In genomic region chr17:6796017-6796886, GRCh38 we compare ENCODE assay signal across 1 cellular context.
TF ChIP-seq lines count a peak whose summit lies in the region.

No MANE protein-coding gene starts in this region.

TF ChIP-seq in HepG2, 621 proteins besides CTCF, POLR2A, EP300 and RAD21 (continued from another document and continues in another):
- no peak for TF ChIP-seq ZNF646 (CRISPR knock-in tag; IDR thresholded peaks at IDR 0.05)
- TF ChIP-seq FOSL2 (CRISPR knock-in tag; IDR thresholded peaks at IDR 0.05) = no peak
- TF ChIP-seq SOX13 (IDR thresholded peaks at IDR 0.05) = no peak
- TF ChIP-seq SOX13 (CRISPR knock-in tag; conservative IDR thresholded peaks at IDR 0.05 in 1 of 2, IDR thresholded peaks at IDR 0.05 in 1 of 2) = peak in 1 of 2 experiments; percentile 84; a peak in 2 of 4 replicates
- TF ChIP-seq ZNF580 (CRISPR knock-in tag; IDR thresholded peaks at IDR 0.05; ENCODE audit: borderline replicate concordance, low read depth) = no peak
- TF ChIP-seq FOXO1 (CRISPR knock-in tag; IDR thresholded peaks at IDR 0.05) = peak; percentile 58; the same call in 1 of the 2 replicates
- TF ChIP-seq THAP9 (CRISPR knock-in tag; IDR thresholded peaks at IDR 0.05; ENCODE audit: borderline replicate concordance) = no peak
- TF ChIP-seq ZMAT3 (CRISPR knock-in tag; conservative IDR thresholded peaks at IDR 0.05) = no peak; the same call in 1 of the 2 replicates
- TF ChIP-seq ZNF543 (CRISPR knock-in tag; IDR thresholded peaks at IDR 0.05) = no peak
- no peak; a peak in 1 of 4 replicates for TF ChIP-seq HMGXB4 (CRISPR knock-in tag; IDR thresholded peaks at IDR 0.05; ENCODE audit: borderline replicate concordance in 1 of 2, low read depth in 1 of 2)
- TF ChIP-seq POLR2AphosphoS2 (IDR thresholded peaks at IDR 0.05; ENCODE audit: low read depth, low read length) = no peak
- TF ChIP-seq ELF1 (CRISPR knock-in tag; IDR thresholded peaks at IDR 0.05) = no peak
- TF ChIP-seq, protein P1, sequence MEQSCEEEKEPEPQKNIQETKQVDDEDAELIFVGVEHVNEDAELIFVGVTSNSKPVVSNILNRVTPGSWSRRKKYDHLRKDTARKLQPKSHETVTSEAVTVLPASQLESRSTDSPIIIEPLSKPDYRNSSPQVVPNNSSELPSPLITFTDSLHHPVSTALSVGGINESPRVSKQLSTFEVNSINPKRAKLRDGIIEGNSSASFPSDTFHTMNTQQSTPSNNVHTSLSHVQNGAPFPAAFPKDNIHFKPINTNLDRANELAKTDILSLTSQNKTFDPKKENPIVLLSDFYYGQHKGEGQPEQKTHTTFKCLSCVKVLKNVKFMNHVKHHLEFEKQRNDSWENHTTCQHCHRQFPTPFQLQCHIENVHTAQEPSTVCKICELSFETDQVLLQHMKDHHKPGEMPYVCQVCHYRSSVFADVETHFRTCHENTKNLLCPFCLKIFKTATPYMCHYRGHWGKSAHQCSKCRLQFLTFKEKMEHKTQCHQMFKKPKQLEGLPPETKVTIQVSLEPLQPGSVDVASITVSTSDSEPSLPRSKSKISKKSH (CRISPR knock-in tag; IDR thresholded peaks at IDR 0.05; ENCODE audit: borderline replicate concordance) = no peak
- TF ChIP-seq HHEX (CRISPR knock-in tag; IDR thresholded peaks at IDR 0.05) = no peak
- TF ChIP-seq, protein P2, sequence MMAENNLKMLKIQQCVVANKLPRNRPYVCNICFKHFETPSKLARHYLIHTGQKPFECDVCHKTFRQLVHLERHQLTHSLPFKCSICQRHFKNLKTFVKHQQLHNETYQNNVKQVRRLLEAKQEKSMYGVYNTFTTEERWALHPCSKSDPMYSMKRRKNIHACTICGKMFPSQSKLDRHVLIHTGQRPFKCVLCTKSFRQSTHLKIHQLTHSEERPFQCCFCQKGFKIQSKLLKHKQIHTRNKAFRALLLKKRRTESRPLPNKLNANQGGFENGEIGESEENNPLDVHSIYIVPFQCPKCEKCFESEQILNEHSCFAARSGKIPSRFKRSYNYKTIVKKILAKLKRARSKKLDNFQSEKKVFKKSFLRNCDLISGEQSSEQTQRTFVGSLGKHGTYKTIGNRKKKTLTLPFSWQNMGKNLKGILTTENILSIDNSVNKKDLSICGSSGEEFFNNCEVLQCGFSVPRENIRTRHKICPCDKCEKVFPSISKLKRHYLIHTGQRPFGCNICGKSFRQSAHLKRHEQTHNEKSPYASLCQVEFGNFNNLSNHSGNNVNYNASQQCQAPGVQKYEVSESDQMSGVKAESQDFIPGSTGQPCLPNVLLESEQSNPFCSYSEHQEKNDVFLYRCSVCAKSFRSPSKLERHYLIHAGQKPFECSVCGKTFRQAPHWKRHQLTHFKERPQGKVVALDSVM (CRISPR knock-in tag; IDR thresholded peaks at IDR 0.05) = no peak; the same call in 1 of the 2 replicates
- no peak for TF ChIP-seq ZNF766 (CRISPR knock-in tag; IDR thresholded peaks at IDR 0.05; ENCODE audit: borderline replicate concordance)
- no peak for TF ChIP-seq MLLT10 (CRISPR knock-in tag; IDR thresholded peaks at IDR 0.05)
- TF ChIP-seq SCMH1 (CRISPR knock-in tag; IDR thresholded peaks at IDR 0.05; ENCODE audit: borderline replicate concordance) = no peak
- TF ChIP-seq, protein P3, sequence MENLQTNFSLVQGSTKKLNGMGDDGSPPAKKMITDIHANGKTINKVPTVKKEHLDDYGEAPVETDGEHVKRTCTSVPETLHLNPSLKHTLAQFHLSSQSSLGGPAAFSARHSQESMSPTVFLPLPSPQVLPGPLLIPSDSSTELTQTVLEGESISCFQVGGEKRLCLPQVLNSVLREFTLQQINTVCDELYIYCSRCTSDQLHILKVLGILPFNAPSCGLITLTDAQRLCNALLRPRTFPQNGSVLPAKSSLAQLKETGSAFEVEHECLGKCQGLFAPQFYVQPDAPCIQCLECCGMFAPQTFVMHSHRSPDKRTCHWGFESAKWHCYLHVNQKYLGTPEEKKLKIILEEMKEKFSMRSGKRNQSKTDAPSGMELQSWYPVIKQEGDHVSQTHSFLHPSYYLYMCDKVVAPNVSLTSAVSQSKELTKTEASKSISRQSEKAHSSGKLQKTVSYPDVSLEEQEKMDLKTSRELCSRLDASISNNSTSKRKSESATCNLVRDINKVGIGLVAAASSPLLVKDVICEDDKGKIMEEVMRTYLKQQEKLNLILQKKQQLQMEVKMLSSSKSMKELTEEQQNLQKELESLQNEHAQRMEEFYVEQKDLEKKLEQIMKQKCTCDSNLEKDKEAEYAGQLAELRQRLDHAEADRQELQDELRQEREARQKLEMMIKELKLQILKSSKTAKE (CRISPR knock-in tag; IDR thresholded peaks at IDR 0.05; ENCODE audit: borderline replicate concordance) = no peak
- TF ChIP-seq, protein P4, sequence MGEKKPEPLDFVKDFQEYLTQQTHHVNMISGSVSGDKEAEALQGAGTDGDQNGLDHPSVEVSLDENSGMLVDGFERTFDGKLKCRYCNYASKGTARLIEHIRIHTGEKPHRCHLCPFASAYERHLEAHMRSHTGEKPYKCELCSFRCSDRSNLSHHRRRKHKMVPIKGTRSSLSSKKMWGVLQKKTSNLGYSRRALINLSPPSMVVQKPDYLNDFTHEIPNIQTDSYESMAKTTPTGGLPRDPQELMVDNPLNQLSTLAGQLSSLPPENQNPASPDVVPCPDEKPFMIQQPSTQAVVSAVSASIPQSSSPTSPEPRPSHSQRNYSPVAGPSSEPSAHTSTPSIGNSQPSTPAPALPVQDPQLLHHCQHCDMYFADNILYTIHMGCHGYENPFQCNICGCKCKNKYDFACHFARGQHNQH (CRISPR knock-in tag; IDR thresholded peaks at IDR 0.05) = no peak
- no peak for TF ChIP-seq SNRNP70 (IDR thresholded peaks at IDR 0.05; ENCODE audit: low read depth, low read length)
- no peak for TF ChIP-seq ZNF235 (CRISPR knock-in tag; IDR thresholded peaks at IDR 0.05; ENCODE audit: borderline replicate concordance)
- no peak for TF ChIP-seq ZNF615 (CRISPR knock-in tag; IDR thresholded peaks at IDR 0.05; ENCODE audit: borderline replicate concordance)
- TF ChIP-seq ZNF878 (CRISPR knock-in tag; IDR thresholded peaks at IDR 0.05) = no peak; the same call in 1 of the 2 replicates
- TF ChIP-seq CBX5 (CRISPR knock-in tag; IDR thresholded peaks at IDR 0.05; ENCODE audit: borderline replicate concordance) = no peak
- TF ChIP-seq, protein P5, sequence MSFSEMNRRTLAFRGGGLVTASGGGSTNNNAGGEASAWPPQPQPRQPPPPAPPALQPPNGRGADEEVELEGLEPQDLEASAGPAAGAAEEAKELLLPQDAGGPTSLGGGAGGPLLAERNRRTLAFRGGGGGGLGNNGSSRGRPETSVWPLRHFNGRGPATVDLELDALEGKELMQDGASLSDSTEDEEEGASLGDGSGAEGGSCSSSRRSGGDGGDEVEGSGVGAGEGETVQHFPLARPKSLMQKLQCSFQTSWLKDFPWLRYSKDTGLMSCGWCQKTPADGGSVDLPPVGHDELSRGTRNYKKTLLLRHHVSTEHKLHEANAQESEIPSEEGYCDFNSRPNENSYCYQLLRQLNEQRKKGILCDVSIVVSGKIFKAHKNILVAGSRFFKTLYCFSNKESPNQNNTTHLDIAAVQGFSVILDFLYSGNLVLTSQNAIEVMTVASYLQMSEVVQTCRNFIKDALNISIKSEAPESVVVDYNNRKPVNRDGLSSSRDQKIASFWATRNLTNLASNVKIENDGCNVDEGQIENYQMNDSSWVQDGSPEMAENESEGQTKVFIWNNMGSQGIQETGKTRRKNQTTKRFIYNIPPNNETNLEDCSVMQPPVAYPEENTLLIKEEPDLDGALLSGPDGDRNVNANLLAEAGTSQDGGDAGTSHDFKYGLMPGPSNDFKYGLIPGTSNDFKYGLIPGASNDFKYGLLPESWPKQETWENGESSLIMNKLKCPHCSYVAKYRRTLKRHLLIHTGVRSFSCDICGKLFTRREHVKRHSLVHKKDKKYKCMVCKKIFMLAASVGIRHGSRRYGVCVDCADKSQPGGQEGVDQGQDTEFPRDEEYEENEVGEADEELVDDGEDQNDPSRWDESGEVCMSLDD (CRISPR knock-in tag; IDR thresholded peaks at IDR 0.05; ENCODE audit: borderline replicate concordance) = no peak
- no peak for TF ChIP-seq FOXP1 (IDR thresholded peaks at IDR 0.05)
- peak; percentile 46; the same call in 1 of the 2 replicates for TF ChIP-seq FOXP1 (CRISPR knock-in tag; IDR thresholded peaks at IDR 0.05)
- no peak for TF ChIP-seq CCDC6 (CRISPR knock-in tag; IDR thresholded peaks at IDR 0.05)
- TF ChIP-seq FOXK2 (IDR thresholded peaks at IDR 0.05) = no peak
- TF ChIP-seq NBN (conservative IDR thresholded peaks at IDR 0.05) = no peak
- no peak for TF ChIP-seq NR3C1 (CRISPR knock-in tag; IDR thresholded peaks at IDR 0.05)
- TF ChIP-seq RAD51 (IDR thresholded peaks at IDR 0.05; ENCODE audit: borderline replicate concordance) = no peak
- no peak for TF ChIP-seq PCBP2 (optimal IDR thresholded peaks at IDR 0.05; ENCODE audit: low read depth, low read length, poor library complexity, severe bottlenecking)
